In genomic region chr5:95818181-95819147, GRCh38 we compare ENCODE assay signal across 8 cellular contexts. TPM values are rescaled to one million over a fixed set of nuclear protein-coding genes. Genes with fewer than 3 reads are reported as not detected.
DNase-seq lines count a peak whose midpoint lies in the region; ATAC-seq, FAIRE-seq and TF ChIP-seq lines count a peak whose summit lies in the region.

No MANE protein-coding gene starts in this region.

- no peak for TF ChIP-seq RAD21 in GM12878 (IDR thresholded peaks at IDR 0.05; ENCODE audit: insufficient read depth, low read depth, low read length)

- H3K9ac ChIP-seq in GM12878 (ENCODE audit: control insufficient read depth, insufficient read depth, low read length) = peak overlapping the region; percentile 62

- in situ Hi-C loops in GM12878 (cut with MboI) = no loop called here

- no peak for TF ChIP-seq EP300 in GM12878 (IDR thresholded peaks at IDR 0.05; ENCODE audit: borderline replicate concordance in 1 of 2, control insufficient read depth in 1 of 2, low read depth in 2 of 2, low read length in 2 of 2)

- H3K9me3 Mint-ChIP-seq in Calu3 (ENCODE audit: low read depth, unreplicated experiment) = no peaks in the 10 kb centered on the region

- H3K27me3 Mint-ChIP-seq in Calu3 (ENCODE audit: unreplicated experiment) = no peaks in the 10 kb centered on the region

- no peak for FAIRE-seq in GM12878 (lab: Jason Lieb, UNC)

- RAD21 ChIA-PET in GM12878 (lab: Charles Lee; ENCODE audit: unreplicated experiment) = interaction anchor here (1.2 to 12.7 kb wide), 5 partner anchors 11 to 172 kb away, joined by 3 to 186 read pairs (median 51); partner anchors contain the start of gene RFESD

- no peaks in the 10 kb centered on the region for H4K20me1 ChIP-seq in GM12878 (ENCODE audit: control insufficient read depth, insufficient read depth)

- no peaks in the 10 kb centered on the region for H3K9me3 ChIP-seq in GM12878 (replicated peaks; ENCODE audit: control insufficient read depth, insufficient read depth, low read length)
- no peaks in the 10 kb centered on the region for H3K9me3 ChIP-seq in mucosa of descending colon

- peak overlapping the region; percentile 95 for H3K4me2 ChIP-seq in GM12878 (ENCODE audit: control insufficient read depth, insufficient read depth)

- H3K79me2 ChIP-seq in GM12878 (ENCODE audit: control insufficient read depth, insufficient read depth, low read length) = peaks cover 65% of the 10 kb centered on the region

- peak overlapping the region; percentile 0 for H2AFZ ChIP-seq in GM12878 (ENCODE audit: control insufficient read depth, low read depth, low read length)

- TSS peak; percentile 17 for BruUV-seq in GM12878 (replicated peaks; lab: Mats Ljungman, UMichigan)
- no TSS peak for BruUV-seq in Calu3 (replicated peaks; lab: Mats Ljungman, UMichigan)

- H3K27me3 ChIP-seq in BJ (ENCODE audit: control insufficient read depth, insufficient read depth, low read length) = no peaks in the 10 kb centered on the region
- no peaks in the 10 kb centered on the region for H3K27me3 ChIP-seq in GM12878 (replicated peaks in 1 of 2; ENCODE audit: control insufficient read depth in 2 of 2, insufficient read depth in 2 of 2, low read length in 1 of 2)

- ATAC-seq in GM12878 = peak; percentile 43
- peak; percentile 7 for ATAC-seq in mucosa of descending colon
- ATAC-seq in GM18873 (IDR thresholded peaks at IDR 0.05; ENCODE audit: low FRiP score, unreplicated experiment) = no peak

- H3K27ac ChIP-seq in GM12878 (ENCODE audit: control insufficient read depth, insufficient read depth) = peak overlapping the region; percentile 64

- DNase-seq in BJ (ENCODE audit: low read depth) = no peak
- DNase-seq in Kasumi-1 (lab: John Stamatoyannopoulos, UW) = peak; percentile 96 to 98
- no peak for DNase-seq in GM12878 (ENCODE audit: low read depth, low spot score)
- DNase-seq in mucosa of descending colon = peak in 1 of 3 donors; percentile 52
- DNase-seq in Calu3 = no peak
- no peak for DNase-seq in DMS79 (lab: John Stamatoyannopoulos, UW)
- no peak for DNase-seq in glomerular visceral epithelial cell (ENCODE audit: extremely low spot score)

- POLR2A ChIA-PET in BJ (lab: Charles Lee) = interaction anchor here (0.5 to 1.0 kb wide), 3 partner anchors 31 to 245 kb away, joined by 3 to 4 read pairs (median 4); no protein-coding TSS in a partner anchor
- POLR2A ChIA-PET in GM12878 (lab: Charles Lee) = interaction anchor here (1.0 to 10.1 kb wide), 8 partner anchors 10 to 92 kb away, joined by 3 to 153 read pairs (median 4); no protein-coding TSS in a partner anchor

- no peak overlapping the region for H3K4me3 Mint-ChIP-seq in Calu3 (ENCODE audit: low read depth, unreplicated experiment)

- peaks cover 15% of the 10 kb centered on the region for H3K36me3 Mint-ChIP-seq in Calu3 (ENCODE audit: insufficient read depth, unreplicated experiment)

- H3K27ac Mint-ChIP-seq in Calu3 (ENCODE audit: unreplicated experiment) = no peak overlapping the region

- SMC1A ChIA-PET in GM12878 (lab: Charles Lee; ENCODE audit: uncharacterized antibody, unreplicated experiment) = interaction anchor here (0.6 to 15.2 kb wide), 14 partner anchors 11 to 177 kb away, joined by 3 to 320 read pairs (median 4); no protein-coding TSS in a partner anchor

- peak overlapping the region; percentile 32 for H3K4me3 ChIP-seq in BJ (ENCODE audit: low read depth, low read length)
- H3K4me3 ChIP-seq in GM12878 = peak overlapping the region; percentile 87
- H3K4me3 ChIP-seq in mucosa of descending colon = no peak overlapping the region

- intact Hi-C loops in GM12878 (cut with micrococcal nuclease; ENCODE audit: unreplicated experiment) (no loop called here), mucosa of descending colon (cut with DNase I, micrococcal nuclease) (no loop called here), Calu3 (cut with micrococcal nuclease; ENCODE audit: unreplicated experiment) (no loop called here)

- no peak for TF ChIP-seq POLR2A in GM12878 (IDR thresholded peaks at IDR 0.05; ENCODE audit: low read depth, low read length)

- no peak for TF ChIP-seq CTCF in BJ (IDR thresholded peaks at IDR 0.05; ENCODE audit: insufficient read depth, low read depth, low read length)
- 0 out of 6 replicates have a peak, but pooled peaks of 1 of the 3 experiments have one; percentile 4 for TF ChIP-seq CTCF in GM12878 (IDR thresholded peaks at IDR 0.05 in 2 of 3, conservative IDR thresholded peaks at IDR 0.05 in 1 of 3; ENCODE audit: control insufficient read depth in 2 of 3, extremely low read depth in 1 of 3, insufficient read depth in 1 of 3, low read depth in 3 of 3, low read length in 3 of 3)
- no peak for TF ChIP-seq CTCF in mucosa of descending colon (IDR thresholded peaks at IDR 0.05)
- no peak for TF ChIP-seq CTCF in Calu3 (IDR thresholded peaks at IDR 0.05; ENCODE audit: unreplicated experiment)

- CTCF ChIA-PET in BJ (lab: Yijun Ruan, JAX) (interaction anchor here (0.5 to 2.8 kb wide), 5 partner anchors 23 to 579 kb away, joined by 3 to 14 read pairs (median 3); no protein-coding TSS in a partner anchor), GM12878 (lab: Yijun Ruan, JAX) (interaction anchor here (1.3 to 11.4 kb wide), 8 partner anchors 10 to 172 kb away, joined by 3 to 145 read pairs (median 8); partner anchors contain the start of gene RFESD), Calu3 (lab: Charles Lee) (interaction anchor here (0.6 kb wide), 1 partner anchor 51 kb away, joined by 3 read pairs; no protein-coding TSS in a partner anchor)

- H3K4me1 ChIP-seq in GM12878 (ENCODE audit: control insufficient read depth, insufficient read depth, low read length) = peaks cover 11% of the 10 kb centered on the region
- H3K4me1 ChIP-seq in mucosa of descending colon (ENCODE audit: low read depth) = peaks cover 49% of the 10 kb centered on the region

- WGBS in GM12878 (ENCODE audit: insufficient coverage, insufficient replicate concordance, low lambda C conversion rate, missing lambda C conversion rate) = 2% methylated on average over 14 of the region's 14 CpGs

- H3K4me1 Mint-ChIP-seq in Calu3 (ENCODE audit: low read depth, unreplicated experiment) = peaks cover 21% of the 10 kb centered on the region

- H3K36me3 ChIP-seq in BJ (ENCODE audit: control insufficient read depth, insufficient read depth, low read length) (peaks cover 5% of the 10 kb centered on the region), GM12878 (ENCODE audit: control insufficient read depth in 2 of 2, insufficient read depth in 2 of 2, low read length in 1 of 2) (peaks cover 2 to 21% of the 10 kb centered on the region in 2 experiments), mucosa of descending colon (ENCODE audit: low read depth) (no peaks in the 10 kb centered on the region)

TF ChIP-seq in GM12878, 131 proteins besides CTCF, POLR2A, EP300 and RAD21 (continues in another document):
- TF ChIP-seq EZH2 (IDR thresholded peaks at IDR 0.05; ENCODE audit: borderline replicate concordance, control insufficient read depth, low read depth, low read length) = no peak
- TF ChIP-seq ETV6 (conservative IDR thresholded peaks at IDR 0.05 in 1 of 2, IDR thresholded peaks at IDR 0.05 in 1 of 2; ENCODE audit: borderline replicate concordance in 1 of 2, low read depth in 1 of 2) = peak in 1 of 2 experiments; percentile 39; a peak in 1 of 4 replicates
- TF ChIP-seq NBN (IDR thresholded peaks at IDR 0.05) = no peak
- TF ChIP-seq IKZF2 (IDR thresholded peaks at IDR 0.05) = 0 out of 4 replicates have a peak, but pooled peaks of 1 of the 2 experiments have one; percentile 7
- TF ChIP-seq EED (IDR thresholded peaks at IDR 0.05; ENCODE audit: low read depth) = no peak
- TF ChIP-seq RBBP5 (conservative IDR thresholded peaks at IDR 0.05) = no peak
- TF ChIP-seq PBX3 (IDR thresholded peaks at IDR 0.05; ENCODE audit: insufficient replicate concordance, low read depth, low read length) = no peak
- no peak for TF ChIP-seq TCF12 (IDR thresholded peaks at IDR 0.05; ENCODE audit: low read depth, low read length)

RNA-seq across cellular contexts. Expression of gene GLRX, which starts 4.1 kb away (rescaled TPM):
- polyA plus RNA-seq in BJ (2011; rRNA removed) = 295 and 431 TPM in 2 replicates
- polyA minus RNA-seq in BJ (2011; rRNA and poly(A)+ RNA removed) = 45.2 and 85.0 TPM in 2 replicates
- 41.5 and 42.2 TPM in 2 replicates for total RNA-seq in GM12878 (2013; cell fraction: nucleolus; rRNA removed)
- total RNA-seq in GM12878 (2014; rRNA removed) = 103 and 127 TPM in 2 replicates
- total RNA-seq in GM12878 (2014; rRNA removed; fragmentation: Illumina TruSeq; extraction: Trizol) = 63.0 and 66.7 TPM in 2 replicates
- total RNA-seq in GM12878 (2021) = 80.0 and 80.2 TPM in 2 replicates
- 58.0 TPM for polyA plus RNA-seq in GM12878 (2011; ENCODE audit: low read depth)
- 188 and 194 TPM in 2 replicates for polyA plus RNA-seq in GM12878 (2011; rRNA removed)
- 89.8 and 172 TPM in 2 replicates for polyA plus RNA-seq in GM12878 (2011; cell fraction: cytosol; rRNA removed)
- 74.7 and 110 TPM in 2 replicates for polyA plus RNA-seq in GM12878 (2011; cell fraction: nucleus; rRNA removed)
- polyA plus RNA-seq in GM12878 (2012) = 135 and 145 TPM in 2 replicates
- 130 and 179 TPM in 2 replicates for polyA plus RNA-seq in GM12878 (2014; fragmentation: Illumina TruSeq; extraction: Trizol)
- polyA plus RNA-seq in GM12878 (2014; fragmentation: Nextera tagmentation; extraction: Ambion mirVana) = 100 to 1,000 TPM; 311 to 366 TPM
- polyA plus RNA-seq in GM12878 (2014; rRNA removed) = 195 and 236 TPM in 2 replicates
- 100 to 1,000 TPM; 185 to 187 TPM for polyA plus RNA-seq in GM12878 (2016; fragmentation: Nextera tagmentation; extraction: Ambion mirVana)
- polyA minus RNA-seq in GM12878 (2011; rRNA and poly(A)+ RNA removed) = 69.4 and 81.1 TPM in 2 replicates
- polyA minus RNA-seq in GM12878 (2011; cell fraction: cytosol; rRNA and poly(A)+ RNA removed) = 9.3 and 12.3 TPM in 2 replicates
- polyA minus RNA-seq in GM12878 (2011; cell fraction: nucleus; rRNA and poly(A)+ RNA removed) = 41.7 and 62.0 TPM in 2 replicates
- 10 to 100 TPM; 40.6 to 90.5 (median 65.5) TPM for total RNA-seq in mucosa of descending colon
- 27.9 and 33.7 TPM in 2 replicates for total RNA-seq in Calu3 (2022)

Comparison
In these comparisons a context has a peak if more than half of its experiments do, and no peak if none do; other contexts are left out.
1. DNase-seq: peak in Kasumi-1 (2 of 2); none in BJ (single experiment), GM12878 (single experiment), Calu3 (single experiment), DMS79 (single experiment) and glomerular visceral epithelial cell (single experiment).